8 cellular contexts compared by ENCODE assay signal in the genomic region with DNA sequence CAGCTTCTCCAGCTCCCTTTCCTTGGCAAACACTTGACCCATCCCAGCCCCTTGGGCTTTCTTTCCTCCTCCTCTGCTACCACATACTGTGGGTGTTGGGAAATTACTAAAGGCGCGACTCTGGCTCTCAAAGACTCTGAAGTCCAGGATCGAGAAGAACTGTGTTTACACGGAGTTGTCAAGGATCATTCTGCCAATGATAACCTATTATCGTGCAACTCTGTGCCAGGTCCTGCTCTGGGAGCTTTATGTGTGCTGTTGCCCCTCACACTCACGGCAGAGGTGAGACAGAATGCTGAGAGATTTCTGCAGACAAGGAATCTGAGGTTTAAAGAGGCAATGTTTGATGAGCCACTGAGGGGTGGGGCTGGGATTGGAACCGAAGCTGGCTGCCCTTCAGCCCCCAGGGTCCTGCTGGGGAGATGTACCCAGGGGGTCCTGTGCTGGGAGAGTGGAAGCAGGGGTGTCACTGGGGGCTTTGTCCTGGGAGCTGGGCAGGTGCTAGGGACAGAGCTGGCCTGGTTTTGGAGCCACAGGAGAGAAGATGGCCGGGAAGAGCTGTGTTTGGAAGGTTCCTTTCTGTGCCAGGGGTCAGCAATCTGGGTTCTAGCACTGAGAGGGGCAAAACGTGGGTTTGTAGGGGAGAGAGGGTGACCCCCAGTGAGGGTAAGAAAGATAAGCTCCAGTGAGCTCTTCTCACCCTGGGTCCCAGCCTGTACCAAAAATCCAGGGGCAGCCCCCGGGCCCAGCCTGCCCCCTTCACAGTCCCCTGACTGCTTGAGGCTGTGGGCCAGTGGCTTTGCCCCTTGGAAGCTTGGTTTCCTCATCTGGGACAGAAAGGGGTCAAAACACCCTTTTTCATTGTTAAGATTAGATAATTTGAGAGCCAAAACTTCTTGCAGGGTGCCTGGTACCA.
A peak's percentile ranks its signal among the peaks of the same experiment; 100 is the strongest.
DNase-seq lines count a peak whose midpoint lies in the region; FAIRE-seq and TF ChIP-seq lines count a peak whose summit lies in the region.

No MANE protein-coding gene starts in this region.

- no peaks in the 10 kb centered on the region for H3K9me2 ChIP-seq in Loucy (replicated peaks; ENCODE audit: low read depth, low read length)

- H3K36me3 ChIP-seq in Loucy (ENCODE audit: insufficient read depth, low read length) (peaks cover 7% of the 10 kb centered on the region; the same call in 1 of the 2 replicates), osteoblast (ENCODE audit: insufficient read depth, low read length) (peaks cover 30% of the 10 kb centered on the region)

- no peaks in the 10 kb centered on the region for H3F3A ChIP-seq in Loucy (ENCODE audit: low read depth)

- no peaks in the 10 kb centered on the region for H3K9me3 ChIP-seq in Loucy (ENCODE audit: insufficient read depth, low read depth, low read length)
- no peaks in the 10 kb centered on the region for H3K9me3 ChIP-seq in osteoblast (ENCODE audit: low read depth, low read length)

- DNase-seq in epithelial cell of prostate (ENCODE audit: low read depth, low spot score) = no peak
- DNase-seq in osteoblast (ENCODE audit: insufficient read length, low spot score, missing footprints) = no peak
- no peak for DNase-seq in H54 (ENCODE audit: insufficient read length, low spot score)
- DNase-seq in superior temporal gyrus (ENCODE audit: extremely low spot score) = no peak
- no peak for DNase-seq in stimulated activated CD4-positive, alpha-beta T cell treated with anti-CD3 and anti-CD28 coated beads, Interleukin-4, amount 100 ng/mL, for 1 hour
- DNase-seq in SIG-M5 treated with dmso at 0.1 percent for 504 hours (lab: John Stamatoyannopoulos, UW; ENCODE audit: unreplicated experiment) = no peak

- no peak for TF ChIP-seq CTCF in Loucy (conservative IDR thresholded peaks at IDR 0.05; ENCODE audit: low read length)
- no peak for TF ChIP-seq CTCF in osteoblast (IDR thresholded peaks at IDR 0.05; ENCODE audit: extremely low read depth, low read depth, low read length)

- peak overlapping the region; percentile 91 for H3K4me2 ChIP-seq in Loucy (ENCODE audit: low read depth, low read length, poor library complexity, severe bottlenecking)
- peak overlapping the region; percentile 8 for H3K4me2 ChIP-seq in osteoblast (ENCODE audit: insufficient read depth, low read length)

- H3K27me3 ChIP-seq in Loucy (ENCODE audit: insufficient read depth, low read length, poor library complexity, severe bottlenecking) = no peaks in the 10 kb centered on the region
- H3K27me3 ChIP-seq in osteoblast (ENCODE audit: insufficient read depth, low read length) = no peaks in the 10 kb centered on the region

- no peak for FAIRE-seq in H54 (lab: Jason Lieb, UNC)

- H3K27ac ChIP-seq in epithelial cell of prostate (peak overlapping the region; percentile 62), osteoblast (ENCODE audit: low read depth, low read length) (peak overlapping the region; percentile 99)

- H4K20me1 ChIP-seq in Loucy (ENCODE audit: insufficient read depth, low read length, poor library complexity, severe bottlenecking) (peaks cover 58% of the 10 kb centered on the region), osteoblast (ENCODE audit: insufficient read depth, low read length) (no peaks in the 10 kb centered on the region)

- H3K4me1 ChIP-seq in Loucy (ENCODE audit: insufficient read depth, low read length, poor library complexity, severe bottlenecking) (peaks cover 59% of the 10 kb centered on the region), osteoblast (ENCODE audit: insufficient read depth, low read length) (peaks cover 92% of the 10 kb centered on the region)

- no peak for TF ChIP-seq POLR2A in H54 (IDR thresholded peaks at IDR 0.05; ENCODE audit: low read depth, low read length)

- H2AFZ ChIP-seq in Loucy (ENCODE audit: low read length) = no peak overlapping the region
- no peak overlapping the region for H2AFZ ChIP-seq in osteoblast (ENCODE audit: low read length)

- H3K79me2 ChIP-seq in Loucy (ENCODE audit: insufficient read depth, low read length) (peaks cover 99% of the 10 kb centered on the region), osteoblast (ENCODE audit: insufficient read depth, low read length) (peaks cover 100% of the 10 kb centered on the region)

- H3K9ac ChIP-seq in Loucy (ENCODE audit: low read depth, low read length, poor library complexity, severe bottlenecking) = peak overlapping the region; percentile 67

- H3K4me3 ChIP-seq in GM08714 (ENCODE audit: low read length) = peak overlapping the region; percentile 28; the same call in 1 of the 2 replicates
- peak overlapping the region; percentile 69 for H3K4me3 ChIP-seq in Loucy (ENCODE audit: low read length, poor library complexity, severe bottlenecking)
- no peak overlapping the region for H3K4me3 ChIP-seq in osteoblast (ENCODE audit: insufficient read depth, low read length)
